22 cellular contexts compared by ENCODE assay signal in the genomic region with DNA sequence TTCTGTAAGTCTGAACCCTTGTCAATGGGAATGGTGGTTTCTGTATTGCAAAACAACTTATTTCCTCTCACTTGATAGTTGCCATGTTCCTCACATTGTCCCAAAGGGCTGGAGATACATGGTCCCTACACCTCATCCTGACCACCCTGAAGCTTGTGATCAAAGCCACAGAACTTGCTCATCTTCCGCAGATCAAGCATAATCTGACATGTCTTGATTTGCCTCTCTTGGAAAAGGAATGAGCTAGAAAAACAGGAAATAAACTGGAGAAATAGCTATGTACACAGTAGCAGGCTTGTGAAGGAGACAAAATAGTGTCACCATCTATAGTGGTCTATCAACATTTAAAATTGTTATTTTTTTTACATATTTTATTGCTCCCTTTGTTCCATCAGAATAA.
"Had no signal": no experiment of that assay in that cellular context is flagged by ENCODE, and none has a peak within 500 bp of the region (broad histone marks: within the 10 kb centered on the region; RNA-seq: fewer than 3 reads in every experiment).

No MANE protein-coding gene starts in this region.

- H3K36me3 ChIP-seq: left ventricle myocardium inferior, pancreas, prostate gland, suprapubic skin, tibial nerve, vagina had no signal

- ATAC-seq: mucosa of descending colon; naive thymus-derived CD4-positive, alpha-beta T cell; natural killer cell treated with Interleukin-12 subunit alpha and Interleukin-12 subunit beta and Interleukin-15 and Interleukin-18, amount 100 ng/mL, for 72 hours; pancreas; right cardiac atrium; sciatic nerve; stimulated activated effector memory CD8-positive, alpha-beta T cell treated with anti-CD3 and anti-CD28 coated beads, Interleukin-12 subunit alpha, Interleukin-12 subunit beta, amount 100 ng/mL, for 72 hours had no signal

- DNase-seq: hypothalamus; immature natural killer cell; left ventricle myocardium inferior; midbrain; mucosa of descending colon; naive thymus-derived CD4-positive, alpha-beta T cell; nucleus accumbens; retina; right cardiac atrium; stimulated activated CD4-positive, alpha-beta T cell treated with anti-CD3 and anti-CD28 coated beads, Interleukin-4, amount 100 ng/mL, for 24 hours; stimulated activated naive CD4-positive, alpha-beta T cell had no signal

- H3K27me3 ChIP-seq: pancreas, suprapubic skin, vagina had no signal

- H3K27ac ChIP-seq: left ventricle myocardium inferior, pancreas, prostate gland, skin epidermis, suprapubic skin, tibial nerve, vagina had no signal

- H3K4me3 ChIP-seq: left ventricle myocardium inferior, lung, mucosa of descending colon, pancreas, prostate gland, skin epidermis, suprapubic skin, tibial nerve, vagina had no signal

- H3K4me1 ChIP-seq: left ventricle myocardium inferior, pancreas, prostate gland, suprapubic skin, tibial nerve, vagina had no signal

- H3K9me3 ChIP-seq: pancreas, prostate gland, vagina had no signal

- FAIRE-seq: islet of Langerhans, pancreas had no signal
